In the genomic region with DNA sequence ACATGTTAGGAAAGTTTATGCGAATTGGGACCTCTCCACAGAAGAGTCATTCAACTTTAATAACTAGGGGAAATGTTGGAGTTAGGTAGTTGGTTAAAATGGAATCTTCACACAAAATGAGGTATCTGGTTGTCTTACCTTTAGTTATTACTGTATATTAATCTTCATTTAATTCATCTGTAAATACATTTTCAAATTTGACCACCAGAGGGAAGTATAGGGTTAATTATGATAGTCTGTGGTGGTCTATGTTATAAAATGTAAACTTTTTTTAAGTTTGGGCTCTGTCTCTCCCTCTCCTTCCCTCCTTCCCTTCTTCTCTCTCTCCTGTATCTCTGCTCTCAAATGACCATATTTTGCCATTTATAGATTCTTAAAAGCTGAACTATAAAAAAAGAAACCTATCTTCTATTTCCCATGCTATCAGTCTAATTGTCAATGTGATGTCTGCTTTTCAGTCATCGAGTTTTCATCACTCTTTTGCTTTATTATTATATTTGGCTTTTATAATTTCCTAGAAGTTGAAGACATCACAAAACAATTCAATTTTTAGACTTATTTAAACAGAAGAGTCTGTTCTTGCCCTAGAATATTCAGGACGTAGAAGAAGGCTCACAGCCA, we compare ENCODE assay signal across 8 cellular contexts. TPM values are rescaled to one million over a fixed set of nuclear protein-coding genes. Genes with fewer than 3 reads are reported as not detected.
A peak's percentile ranks its signal among the peaks of the same experiment; 100 is the strongest.
DNase-seq lines count a peak whose midpoint lies in the region; ATAC-seq and TF ChIP-seq lines count a peak whose summit lies in the region.

No MANE protein-coding gene starts in this region.

- H3K4me1 ChIP-seq in ascending aorta, result no peaks in the 10 kb centered on the region

- ATAC-seq in activated CD4-positive, alpha-beta T cell treated with anti-CD3 and anti-CD28 coated beads for 36 hours, result no peak

- DNase-seq in ascending aorta (ENCODE audit: low spot score in 2 of 2) (no peak), mesothelial cell of epicardium (ENCODE audit: low spot score in 2 of 2, unreplicated experiment in 2 of 2) (no peak), nucleus accumbens (lab: John Stamatoyannopoulos, UW) (no peak), NK-92 (lab: John Stamatoyannopoulos, UW; ENCODE audit: unreplicated experiment) (no peak)
- no peak for DNase-seq in activated CD4-positive, alpha-beta T cell treated with anti-CD3 and anti-CD28 coated beads for 36 hours
- no peak for DNase-seq in activated CD4-positive, alpha-beta memory T cell treated with anti-CD3 and anti-CD28 coated beads, Interleukin-2, amount 10 ng/mL, durations not matched to agents 7 days and 5 days

- H3K27ac Mint-ChIP-seq in mesothelial cell of epicardium, result peak overlapping the region; percentile 43
- H3K27ac Mint-ChIP-seq in activated CD4-positive, alpha-beta T cell treated with anti-CD3 and anti-CD28 coated beads for 36 hours, result no peak overlapping the region
- no peak overlapping the region for H3K27ac Mint-ChIP-seq in activated CD4-positive, alpha-beta memory T cell treated with anti-CD3 and anti-CD28 coated beads, Interleukin-2, amount 10 ng/mL, durations not matched to agents 7 days and 5 days

- no peaks in the 10 kb centered on the region for H3K9me3 ChIP-seq in ascending aorta

- H3K4me3 ChIP-seq in ascending aorta, result peak overlapping the region in 1 of 2 donors; percentile 46

- H3K36me3 ChIP-seq in ascending aorta, result no peaks in the 10 kb centered on the region

- peak overlapping the region in 1 of 2 donors; percentile 27 for H3K27ac ChIP-seq in ascending aorta

- peak; percentile 57 for TF ChIP-seq RAD21 in Ishikawa (IDR thresholded peaks at IDR 0.05; ENCODE audit: low read depth)

- POLR2A ChIA-PET in activated CD4-positive, alpha-beta T cell treated with anti-CD3 and anti-CD28 coated beads for 36 hours (lab: Charles Lee), result no interaction called here
- POLR2A ChIA-PET in activated CD4-positive, alpha-beta memory T cell treated with anti-CD3 and anti-CD28 coated beads, Interleukin-2, amount 10 ng/mL, durations not matched to agents 7 days and 5 days (lab: Charles Lee), result no interaction called here

- H3K4me3 Mint-ChIP-seq in mesothelial cell of epicardium, result no peak overlapping the region
- no peak overlapping the region for H3K4me3 Mint-ChIP-seq in activated CD4-positive, alpha-beta T cell treated with anti-CD3 and anti-CD28 coated beads for 36 hours
- H3K4me3 Mint-ChIP-seq in activated CD4-positive, alpha-beta memory T cell treated with anti-CD3 and anti-CD28 coated beads, Interleukin-2, amount 10 ng/mL, durations not matched to agents 7 days and 5 days, result no peak overlapping the region

- TF ChIP-seq CTCF in GM12873 (IDR thresholded peaks at IDR 0.05; ENCODE audit: insufficient read depth, low read depth, low read length, missing control alignments), result peak; percentile 29
- TF ChIP-seq CTCF in ascending aorta (IDR thresholded peaks at IDR 0.05), result peak; percentile 32 to 49 (median 45)
- peak; percentile 86 for TF ChIP-seq CTCF in mesothelial cell of epicardium (IDR thresholded peaks at IDR 0.05; ENCODE audit: unreplicated experiment)

- H3K27me3 Mint-ChIP-seq in mesothelial cell of epicardium (ENCODE audit: low read depth), result no peaks in the 10 kb centered on the region
- H3K27me3 Mint-ChIP-seq in activated CD4-positive, alpha-beta T cell treated with anti-CD3 and anti-CD28 coated beads for 36 hours, result peaks cover 7% of the 10 kb centered on the region
- peaks cover 4% of the 10 kb centered on the region for H3K27me3 Mint-ChIP-seq in activated CD4-positive, alpha-beta memory T cell treated with anti-CD3 and anti-CD28 coated beads, Interleukin-2, amount 10 ng/mL, durations not matched to agents 7 days and 5 days

- intact Hi-C loops in ascending aorta (cut with DNase I), result loop anchor here (1.0 to 5.0 kb wide), 2 partner anchors 365 to 412 kb away; a partner anchor contains a TSS
- intact Hi-C loops in activated CD4-positive, alpha-beta T cell treated with anti-CD3 and anti-CD28 coated beads for 36 hours (cut with DNase I, micrococcal nuclease), result loop anchor here (1.0 to 10.0 kb wide), 8 partner anchors 317 to 1187 kb away; a partner anchor contains a TSS

- no peaks in the 10 kb centered on the region for H3K27me3 ChIP-seq in ascending aorta

- CTCF ChIA-PET in activated CD4-positive, alpha-beta T cell treated with anti-CD3 and anti-CD28 coated beads for 36 hours (lab: Charles Lee), result interaction anchor here (1.0 to 1.3 kb wide), 4 partner anchors 11 to 375 kb away, joined by 3 to 5 read pairs (median 4); no protein-coding TSS in a partner anchor
- CTCF ChIA-PET in activated CD4-positive, alpha-beta memory T cell treated with anti-CD3 and anti-CD28 coated beads, Interleukin-2, amount 10 ng/mL, durations not matched to agents 7 days and 5 days (lab: Charles Lee), result no interaction called here

- TF ChIP-seq EP300 in Ishikawa (IDR thresholded peaks at IDR 0.05; ENCODE audit: borderline replicate concordance), result no peak

- H3K9me3 Mint-ChIP-seq in mesothelial cell of epicardium, result no peaks in the 10 kb centered on the region
- no peaks in the 10 kb centered on the region for H3K9me3 Mint-ChIP-seq in activated CD4-positive, alpha-beta T cell treated with anti-CD3 and anti-CD28 coated beads for 36 hours (ENCODE audit: low read depth)
- H3K9me3 Mint-ChIP-seq in activated CD4-positive, alpha-beta memory T cell treated with anti-CD3 and anti-CD28 coated beads, Interleukin-2, amount 10 ng/mL, durations not matched to agents 7 days and 5 days, result no peaks in the 10 kb centered on the region

- H3K4me1 Mint-ChIP-seq in mesothelial cell of epicardium, result no peaks in the 10 kb centered on the region
- H3K4me1 Mint-ChIP-seq in activated CD4-positive, alpha-beta T cell treated with anti-CD3 and anti-CD28 coated beads for 36 hours, result no peaks in the 10 kb centered on the region
- no peaks in the 10 kb centered on the region for H3K4me1 Mint-ChIP-seq in activated CD4-positive, alpha-beta memory T cell treated with anti-CD3 and anti-CD28 coated beads, Interleukin-2, amount 10 ng/mL, durations not matched to agents 7 days and 5 days

- no peaks in the 10 kb centered on the region for H3K36me3 Mint-ChIP-seq in mesothelial cell of epicardium
- no peaks in the 10 kb centered on the region for H3K36me3 Mint-ChIP-seq in activated CD4-positive, alpha-beta T cell treated with anti-CD3 and anti-CD28 coated beads for 36 hours (ENCODE audit: low read depth)
- no peaks in the 10 kb centered on the region for H3K36me3 Mint-ChIP-seq in activated CD4-positive, alpha-beta memory T cell treated with anti-CD3 and anti-CD28 coated beads, Interleukin-2, amount 10 ng/mL, durations not matched to agents 7 days and 5 days (ENCODE audit: low read depth)

TF ChIP-seq in Ishikawa, 13 proteins besides CTCF, POLR2A, EP300 and RAD21:
- TF ChIP-seq, protein P1, sequence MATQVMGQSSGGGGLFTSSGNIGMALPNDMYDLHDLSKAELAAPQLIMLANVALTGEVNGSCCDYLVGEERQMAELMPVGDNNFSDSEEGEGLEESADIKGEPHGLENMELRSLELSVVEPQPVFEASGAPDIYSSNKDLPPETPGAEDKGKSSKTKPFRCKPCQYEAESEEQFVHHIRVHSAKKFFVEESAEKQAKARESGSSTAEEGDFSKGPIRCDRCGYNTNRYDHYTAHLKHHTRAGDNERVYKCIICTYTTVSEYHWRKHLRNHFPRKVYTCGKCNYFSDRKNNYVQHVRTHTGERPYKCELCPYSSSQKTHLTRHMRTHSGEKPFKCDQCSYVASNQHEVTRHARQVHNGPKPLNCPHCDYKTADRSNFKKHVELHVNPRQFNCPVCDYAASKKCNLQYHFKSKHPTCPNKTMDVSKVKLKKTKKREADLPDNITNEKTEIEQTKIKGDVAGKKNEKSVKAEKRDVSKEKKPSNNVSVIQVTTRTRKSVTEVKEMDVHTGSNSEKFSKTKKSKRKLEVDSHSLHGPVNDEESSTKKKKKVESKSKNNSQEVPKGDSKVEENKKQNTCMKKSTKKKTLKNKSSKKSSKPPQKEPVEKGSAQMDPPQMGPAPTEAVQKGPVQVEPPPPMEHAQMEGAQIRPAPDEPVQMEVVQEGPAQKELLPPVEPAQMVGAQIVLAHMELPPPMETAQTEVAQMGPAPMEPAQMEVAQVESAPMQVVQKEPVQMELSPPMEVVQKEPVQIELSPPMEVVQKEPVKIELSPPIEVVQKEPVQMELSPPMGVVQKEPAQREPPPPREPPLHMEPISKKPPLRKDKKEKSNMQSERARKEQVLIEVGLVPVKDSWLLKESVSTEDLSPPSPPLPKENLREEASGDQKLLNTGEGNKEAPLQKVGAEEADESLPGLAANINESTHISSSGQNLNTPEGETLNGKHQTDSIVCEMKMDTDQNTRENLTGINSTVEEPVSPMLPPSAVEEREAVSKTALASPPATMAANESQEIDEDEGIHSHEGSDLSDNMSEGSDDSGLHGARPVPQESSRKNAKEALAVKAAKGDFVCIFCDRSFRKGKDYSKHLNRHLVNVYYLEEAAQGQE (IDR thresholded peaks at IDR 0.05; ENCODE audit: low read depth), result no peak
- TF ChIP-seq TCF12 (IDR thresholded peaks at IDR 0.05; ENCODE audit: low read depth), result no peak

RNA-seq across cellular contexts. Expression of a gene that starts 49.8 kb away (rescaled TPM):
- total RNA-seq in ascending aorta, result 4.0 TPM
- 5.4 to 6.3 TPM (median 5.7 TPM) in 3 replicates for total RNA-seq in mesothelial cell of epicardium
- total RNA-seq in activated CD4-positive, alpha-beta T cell treated with anti-CD3 and anti-CD28 coated beads for 36 hours, result under 1 TPM; 0.21 to 0.32 TPM
- not detected for total RNA-seq in activated CD4-positive, alpha-beta memory T cell treated with anti-CD3 and anti-CD28 coated beads, Interleukin-2, amount 10 ng/mL, durations not matched to agents 7 days and 5 days

Comparison
In these comparisons a context has a peak if more than half of its experiments do, and no peak if none do; other contexts are left out.
1. CTCF ChIP-seq: peak in every context shown above with its lines; median percentile 86 in mesothelial cell of epicardium; 45 in ascending aorta; 29 in GM12873.